2 cellular contexts compared by ENCODE assay signal in genomic region chr15:58442122-58442521, GRCh38.
A peak's percentile ranks its signal among the peaks of the same experiment; 100 is the strongest.
TF ChIP-seq lines count a peak whose summit lies in the region.

No MANE protein-coding gene starts in this region.

TF ChIP-seq in K562, 482 proteins besides CTCF, POLR2A, EP300 and RAD21:
- TF ChIP-seq CBFA2T3 (IDR thresholded peaks at IDR 0.05) (0 out of 2 replicates have a peak, but pooled peaks have one; percentile 11), ZNF316 (IDR thresholded peaks at IDR 0.05) (peak; percentile 3; the same call in 1 of the 2 replicates), ZNF184 (CRISPR knock-in tag; IDR thresholded peaks at IDR 0.05) (no peak), PREB (CRISPR knock-in tag; IDR thresholded peaks at IDR 0.05) (no peak), NR2C1 (IDR thresholded peaks at IDR 0.05) (no peak), NR2C1 (tag; IDR thresholded peaks at IDR 0.05) (0 out of 2 replicates have a peak, but pooled peaks have one; percentile 7)

TF ChIP-seq in HepG2, 621 proteins besides CTCF, POLR2A, EP300 and RAD21:
- TF ChIP-seq RXRB (CRISPR knock-in tag; IDR thresholded peaks at IDR 0.05; ENCODE audit: borderline replicate concordance) (peak; percentile 48; the same call in 1 of the 2 replicates), RARA (CRISPR knock-in tag; IDR thresholded peaks at IDR 0.05) (peak; percentile 42), SIX1 (CRISPR knock-in tag; IDR thresholded peaks at IDR 0.05; ENCODE audit: borderline replicate concordance) (no peak), ZNF510 (CRISPR knock-in tag; IDR thresholded peaks at IDR 0.05; ENCODE audit: low read depth) (no peak), E2F2 (CRISPR knock-in tag; IDR thresholded peaks at IDR 0.05; ENCODE audit: borderline replicate concordance) (no peak), ZNF589 (CRISPR knock-in tag; conservative IDR thresholded peaks at IDR 0.05) (no peak), MAFK (conservative IDR thresholded peaks at IDR 0.05 in 1 of 2, IDR thresholded peaks at IDR 0.05 in 1 of 2; ENCODE audit: low read length in 2 of 2) (peak; percentile 22 to 44; a peak in 2 of 4 replicates), ZSCAN30 (CRISPR knock-in tag; IDR thresholded peaks at IDR 0.05) (no peak), THAP9 (CRISPR knock-in tag; IDR thresholded peaks at IDR 0.05; ENCODE audit: borderline replicate concordance) (no peak), DNMT1 (CRISPR knock-in tag; IDR thresholded peaks at IDR 0.05) (no peak), IKZF4 (CRISPR knock-in tag; IDR thresholded peaks at IDR 0.05; ENCODE audit: borderline replicate concordance, low read depth, not compliant biosample characterization) (no peak), MAFF (IDR thresholded peaks at IDR 0.05; ENCODE audit: low read depth, low read length) (0 out of 2 replicates have a peak, but pooled peaks have one; percentile 12), THRA (CRISPR knock-in tag; IDR thresholded peaks at IDR 0.05; ENCODE audit: borderline replicate concordance) (peak; percentile 41; the same call in 1 of the 2 replicates), FOXC1 (CRISPR knock-in tag; IDR thresholded peaks at IDR 0.05; ENCODE audit: borderline replicate concordance) (no peak), DR1 (CRISPR knock-in tag; IDR thresholded peaks at IDR 0.05) (no peak)
